18 cellular contexts compared by ENCODE assay signal in genomic region chr4:69049860-69050259, GRCh38. TPM values are rescaled to one million over a fixed set of nuclear protein-coding genes. Genes with fewer than 3 reads are reported as not detected.
A peak's percentile ranks its signal among the peaks of the same experiment; 100 is the strongest.
DNase-seq lines count a peak whose midpoint lies in the region; ATAC-seq and TF ChIP-seq lines count a peak whose summit lies in the region.
"Had no signal": no experiment of that assay in that cellular context is flagged by ENCODE, and none has a peak within 500 bp of the region (broad histone marks: within the 10 kb centered on the region; RNA-seq: fewer than 3 reads in every experiment).

No MANE protein-coding gene starts in this region.

- H3K4me1 ChIP-seq in smooth muscle cell (ENCODE audit: low read depth) = peaks cover 6% of the 10 kb centered on the region
- H3K4me1 ChIP-seq: Caco-2 had no signal

- no peaks in the 10 kb centered on the region for H3K27me3 ChIP-seq in smooth muscle cell (ENCODE audit: low read depth)

- H3F3A ChIP-seq in smooth muscle cell (ENCODE audit: low read depth) = no peaks in the 10 kb centered on the region

- peak; percentile 75 for DNase-seq in ACHN
- no peak for DNase-seq in epithelial cell of prostate (ENCODE audit: low read depth, low spot score)
- DNase-seq in kidney tubule cell (ENCODE audit: low spot score) = peak; percentile 40
- DNase-seq in smooth muscle cell (lab: John Stamatoyannopoulos, UW; ENCODE audit: unreplicated experiment) = no peak
- no peak for DNase-seq in T-helper 2 cell treated with Interferon-gamma antibody and Interleukin-4, amounts not matched to agents 5 μg/mL and 100 μg/mL, for 36 hours (ENCODE audit: low spot score)
- no peak for DNase-seq in activated CD4-positive, alpha-beta T cell treated with anti-CD3 and anti-CD28 coated beads, Interleukin-2, amount 10 ng/mL, durations not matched to agents 24 days and 14 days
- DNase-seq in activated CD8-positive, alpha-beta T cell treated with anti-CD3 and anti-CD28 coated beads, Interleukin-2, amount 10 ng/mL, durations not matched to agents 7 days and 5 days = no peak
- DNase-seq: AML-193; Caco-2; CD4-positive, alpha-beta T cell; DMS79 treated with DMSO at 0.1 percent for 48 hours; GF-D8; GOT3; H7; HFFc6 had no signal

- no peaks in the 10 kb centered on the region for H3K79me2 ChIP-seq in smooth muscle cell (ENCODE audit: low read depth)

- H3K4me3 ChIP-seq in smooth muscle cell = no peak overlapping the region

- no peak overlapping the region for H3K27ac Mint-ChIP-seq in T-helper 2 cell treated with Interferon-gamma antibody and Interleukin-4, amounts not matched to agents 5 μg/mL and 100 μg/mL, for 36 hours
- H3K27ac Mint-ChIP-seq in activated CD4-positive, alpha-beta T cell treated with anti-CD3 and anti-CD28 coated beads, Interleukin-2, amount 10 ng/mL, durations not matched to agents 24 days and 14 days = no peak overlapping the region
- no peak overlapping the region for H3K27ac Mint-ChIP-seq in activated CD8-positive, alpha-beta T cell treated with anti-CD3 and anti-CD28 coated beads, Interleukin-2, amount 10 ng/mL, durations not matched to agents 7 days and 5 days
- H3K27ac Mint-ChIP-seq: CD4-positive, alpha-beta T cell; HFFc6 had no signal

- no peaks in the 10 kb centered on the region for H3K36me3 Mint-ChIP-seq in T-helper 2 cell treated with Interferon-gamma antibody and Interleukin-4, amounts not matched to agents 5 μg/mL and 100 μg/mL, for 36 hours (ENCODE audit: low read depth)
- no peaks in the 10 kb centered on the region for H3K36me3 Mint-ChIP-seq in activated CD4-positive, alpha-beta T cell treated with anti-CD3 and anti-CD28 coated beads, Interleukin-2, amount 10 ng/mL, durations not matched to agents 24 days and 14 days (ENCODE audit: low read depth)
- no peaks in the 10 kb centered on the region for H3K36me3 Mint-ChIP-seq in activated CD8-positive, alpha-beta T cell treated with anti-CD3 and anti-CD28 coated beads, Interleukin-2, amount 10 ng/mL, durations not matched to agents 7 days and 5 days (ENCODE audit: low read depth)

- no peaks in the 10 kb centered on the region for H3K4me1 Mint-ChIP-seq in T-helper 2 cell treated with Interferon-gamma antibody and Interleukin-4, amounts not matched to agents 5 μg/mL and 100 μg/mL, for 36 hours (ENCODE audit: low read depth)
- H3K4me1 Mint-ChIP-seq in activated CD4-positive, alpha-beta T cell treated with anti-CD3 and anti-CD28 coated beads, Interleukin-2, amount 10 ng/mL, durations not matched to agents 24 days and 14 days = no peaks in the 10 kb centered on the region
- no peaks in the 10 kb centered on the region for H3K4me1 Mint-ChIP-seq in activated CD8-positive, alpha-beta T cell treated with anti-CD3 and anti-CD28 coated beads, Interleukin-2, amount 10 ng/mL, durations not matched to agents 7 days and 5 days (ENCODE audit: low read depth)

- H3K27me3 Mint-ChIP-seq in T-helper 2 cell treated with Interferon-gamma antibody and Interleukin-4, amounts not matched to agents 5 μg/mL and 100 μg/mL, for 36 hours (ENCODE audit: low read depth) = no peaks in the 10 kb centered on the region
- no peaks in the 10 kb centered on the region for H3K27me3 Mint-ChIP-seq in activated CD4-positive, alpha-beta T cell treated with anti-CD3 and anti-CD28 coated beads, Interleukin-2, amount 10 ng/mL, durations not matched to agents 24 days and 14 days
- H3K27me3 Mint-ChIP-seq in activated CD8-positive, alpha-beta T cell treated with anti-CD3 and anti-CD28 coated beads, Interleukin-2, amount 10 ng/mL, durations not matched to agents 7 days and 5 days (ENCODE audit: low read depth) = no peaks in the 10 kb centered on the region
- H3K27me3 Mint-ChIP-seq: CD4-positive, alpha-beta T cell had no signal

- H3K4me2 ChIP-seq in smooth muscle cell = no peak overlapping the region

- POLR2A ChIA-PET in activated CD8-positive, alpha-beta T cell treated with anti-CD3 and anti-CD28 coated beads, Interleukin-2, amount 10 ng/mL, durations not matched to agents 7 days and 5 days (lab: Charles Lee) = no interaction called here

- H3K4me3 Mint-ChIP-seq in T-helper 2 cell treated with Interferon-gamma antibody and Interleukin-4, amounts not matched to agents 5 μg/mL and 100 μg/mL, for 36 hours = no peak overlapping the region
- no peak overlapping the region for H3K4me3 Mint-ChIP-seq in activated CD4-positive, alpha-beta T cell treated with anti-CD3 and anti-CD28 coated beads, Interleukin-2, amount 10 ng/mL, durations not matched to agents 24 days and 14 days
- H3K4me3 Mint-ChIP-seq in activated CD8-positive, alpha-beta T cell treated with anti-CD3 and anti-CD28 coated beads, Interleukin-2, amount 10 ng/mL, durations not matched to agents 7 days and 5 days = no peak overlapping the region
- H3K4me3 Mint-ChIP-seq: CD4-positive, alpha-beta T cell; HFFc6 had no signal

- intact Hi-C loops in activated CD4-positive, alpha-beta T cell treated with anti-CD3 and anti-CD28 coated beads, Interleukin-2, amount 10 ng/mL, durations not matched to agents 24 days and 14 days (cut with micrococcal nuclease) = no loop called here

- H3K9me3 Mint-ChIP-seq in T-helper 2 cell treated with Interferon-gamma antibody and Interleukin-4, amounts not matched to agents 5 μg/mL and 100 μg/mL, for 36 hours = no peaks in the 10 kb centered on the region
- no peaks in the 10 kb centered on the region for H3K9me3 Mint-ChIP-seq in activated CD4-positive, alpha-beta T cell treated with anti-CD3 and anti-CD28 coated beads, Interleukin-2, amount 10 ng/mL, durations not matched to agents 24 days and 14 days
- H3K9me3 Mint-ChIP-seq in activated CD8-positive, alpha-beta T cell treated with anti-CD3 and anti-CD28 coated beads, Interleukin-2, amount 10 ng/mL, durations not matched to agents 7 days and 5 days (ENCODE audit: insufficient read depth) = no peaks in the 10 kb centered on the region
- H3K9me3 Mint-ChIP-seq: CD4-positive, alpha-beta T cell; HFFc6 had no signal

- CTCF ChIA-PET in activated CD8-positive, alpha-beta T cell treated with anti-CD3 and anti-CD28 coated beads, Interleukin-2, amount 10 ng/mL, durations not matched to agents 7 days and 5 days (lab: Charles Lee) = no interaction called here

- no peak overlapping the region for H2AFZ ChIP-seq in smooth muscle cell (ENCODE audit: low read depth)

- no peak for TF ChIP-seq CTCF in smooth muscle cell (IDR thresholded peaks at IDR 0.05; ENCODE audit: borderline replicate concordance, insufficient read depth, poor library complexity, severe bottlenecking)

- H3K27ac ChIP-seq in epithelial cell of prostate (peak overlapping the region; percentile 53), smooth muscle cell (ENCODE audit: low read depth) (peak overlapping the region; percentile 86)
- H3K27ac ChIP-seq: C4-2B had no signal

- H4K20me1 ChIP-seq in smooth muscle cell (ENCODE audit: low read depth) = no peaks in the 10 kb centered on the region

- no peak overlapping the region for H3K9ac ChIP-seq in smooth muscle cell (ENCODE audit: low read depth)

- ATAC-seq in activated CD8-positive, alpha-beta T cell treated with anti-CD3 and anti-CD28 coated beads, Interleukin-2, amount 10 ng/mL, durations not matched to agents 7 days and 5 days = no peak
- ATAC-seq: HCT116 had no signal

- H3K9me3 ChIP-seq in smooth muscle cell (replicated peaks; ENCODE audit: low read depth) = no peaks in the 10 kb centered on the region
- H3K9me3 ChIP-seq: Caco-2 had no signal

- in situ Hi-C loops in ACHN (cut with HindIII; ENCODE audit: low pct_ligation_motif_present, low pct_unique_long_range_greater_than_20kb, low sequenced_read_pairs) = no loop called here

- no peaks in the 10 kb centered on the region for H3K36me3 ChIP-seq in smooth muscle cell (ENCODE audit: low read depth)

RNA-seq across cellular contexts. Expression of gene UGT2B7, which starts 46.4 kb away (rescaled TPM):
- 0.45 and 6.5 TPM in 2 replicates for total RNA-seq in smooth muscle cell
- polyA plus RNA-seq in smooth muscle cell = 2.6 and 3.6 TPM in 2 replicates
- not detected in 2 replicates for total RNA-seq in activated CD4-positive, alpha-beta T cell treated with anti-CD3 and anti-CD28 coated beads, Interleukin-2, amount 10 ng/mL, durations not matched to agents 24 days and 14 days
- total RNA-seq in activated CD8-positive, alpha-beta T cell treated with anti-CD3 and anti-CD28 coated beads, Interleukin-2, amount 10 ng/mL, durations not matched to agents 7 days and 5 days = not detected
- total RNA-seq: CD4-positive, alpha-beta T cell; H7 had no signal
- polyA plus RNA-seq: BJ had no signal

Comparison
In these comparisons a context has a peak if more than half of its experiments do, and no peak if none do; other contexts are left out.
1. DNase-seq: peak in ACHN (single experiment) and kidney tubule cell (single experiment); none in epithelial cell of prostate (single experiment), smooth muscle cell (single experiment), T-helper 2 cell treated with Interferon-gamma antibody and Interleukin-4, amounts not matched to agents 5 μg/mL and 100 μg/mL, for 36 hours (single experiment), activated CD4-positive, alpha-beta T cell treated with anti-CD3 and anti-CD28 coated beads, Interleukin-2, amount 10 ng/mL, durations not matched to agents 24 days and 14 days (single experiment) and activated CD8-positive, alpha-beta T cell treated with anti-CD3 and anti-CD28 coated beads, Interleukin-2, amount 10 ng/mL, durations not matched to agents 7 days and 5 days (single experiment).